In genomic region chr4:113117346-113117677, GRCh38 we compare ENCODE assay signal across 14 cellular contexts.
DNase-seq lines count a peak whose midpoint lies in the region; ATAC-seq and TF ChIP-seq lines count a peak whose summit lies in the region.
"Had no signal": no experiment of that assay in that cellular context is flagged by ENCODE, and none has a peak within 500 bp of the region (broad histone marks: within the 10 kb centered on the region; RNA-seq: fewer than 3 reads in every experiment).

No MANE protein-coding gene starts in this region.

- peak overlapping the region; percentile 45 for H3K4me3 ChIP-seq in BE2C (ENCODE audit: low read depth, low read length)
- peak overlapping the region; percentile 15 for H3K4me3 ChIP-seq in Loucy (ENCODE audit: low read length, poor library complexity, severe bottlenecking)
- H3K4me3 ChIP-seq in endocrine pancreas (ENCODE audit: control insufficient read depth, insufficient read depth, low read length), result peak overlapping the region; percentile 67
- H3K4me3 ChIP-seq: BLaER1 had no signal

- H3K9ac ChIP-seq in Loucy (ENCODE audit: low read depth, low read length, poor library complexity, severe bottlenecking) (no peak overlapping the region), endocrine pancreas (ENCODE audit: control insufficient read depth, insufficient read depth, low read length) (no peak overlapping the region)
- H3K9ac ChIP-seq: BLaER1 had no signal

- POLR2A ChIA-PET in activated CD8-positive, alpha-beta T cell treated with anti-CD3 and anti-CD28 coated beads, Interleukin-2, amount 10 ng/mL, durations not matched to agents 7 days and 5 days (lab: Charles Lee), result no interaction called here

- no peaks in the 10 kb centered on the region for H3K27me3 ChIP-seq in BE2C
- no peaks in the 10 kb centered on the region for H3K27me3 ChIP-seq in Loucy (ENCODE audit: insufficient read depth, low read length, poor library complexity, severe bottlenecking)
- H3K27me3 ChIP-seq in endocrine pancreas (ENCODE audit: control insufficient read depth, insufficient read depth, low read length), result no peaks in the 10 kb centered on the region
- H3K27me3 ChIP-seq: BLaER1 had no signal

- DNase-seq in BE2C (no peak), neural crest cell (ENCODE audit: low read depth, low spot score) (no peak), SIG-M5 (lab: John Stamatoyannopoulos, UW) (no peak), HK-2 (ENCODE audit: unreplicated experiment) (no peak), COLO668 (lab: John Stamatoyannopoulos, UW; ENCODE audit: unreplicated experiment) (no peak)
- DNase-seq in activated CD8-positive, alpha-beta T cell treated with anti-CD3 and anti-CD28 coated beads, Interleukin-2, amount 10 ng/mL, durations not matched to agents 7 days and 5 days, result no peak
- DNase-seq: CD8-positive, alpha-beta T cell; H7; Kasumi-1; NCI-H446 had no signal

- no peaks in the 10 kb centered on the region for H4K20me1 ChIP-seq in Loucy (ENCODE audit: insufficient read depth, low read length, poor library complexity, severe bottlenecking)
- H4K20me1 ChIP-seq: BLaER1 had no signal

- H3K27me3 Mint-ChIP-seq in neural crest cell (ENCODE audit: low read depth), result no peaks in the 10 kb centered on the region
- no peaks in the 10 kb centered on the region for H3K27me3 Mint-ChIP-seq in activated CD8-positive, alpha-beta T cell treated with anti-CD3 and anti-CD28 coated beads, Interleukin-2, amount 10 ng/mL, durations not matched to agents 7 days and 5 days (ENCODE audit: low read depth)
- H3K27me3 Mint-ChIP-seq: IgD-negative memory B cell had no signal

- CTCF ChIA-PET in activated CD8-positive, alpha-beta T cell treated with anti-CD3 and anti-CD28 coated beads, Interleukin-2, amount 10 ng/mL, durations not matched to agents 7 days and 5 days (lab: Charles Lee), result no interaction called here

- H3K27ac Mint-ChIP-seq in neural crest cell (ENCODE audit: unreplicated experiment), result no peak overlapping the region
- H3K27ac Mint-ChIP-seq in activated CD8-positive, alpha-beta T cell treated with anti-CD3 and anti-CD28 coated beads, Interleukin-2, amount 10 ng/mL, durations not matched to agents 7 days and 5 days, result no peak overlapping the region
- H3K27ac Mint-ChIP-seq: CD8-positive, alpha-beta T cell had no signal

- H3K9me2 ChIP-seq in Loucy (replicated peaks; ENCODE audit: low read depth, low read length), result no peaks in the 10 kb centered on the region

- H3K4me3 Mint-ChIP-seq in neural crest cell, result peak overlapping the region; percentile 52
- no peak overlapping the region for H3K4me3 Mint-ChIP-seq in activated CD8-positive, alpha-beta T cell treated with anti-CD3 and anti-CD28 coated beads, Interleukin-2, amount 10 ng/mL, durations not matched to agents 7 days and 5 days
- H3K4me3 Mint-ChIP-seq: CD8-positive, alpha-beta T cell; IgD-negative memory B cell had no signal

- no peaks in the 10 kb centered on the region for H3K9me3 Mint-ChIP-seq in neural crest cell
- no peaks in the 10 kb centered on the region for H3K9me3 Mint-ChIP-seq in activated CD8-positive, alpha-beta T cell treated with anti-CD3 and anti-CD28 coated beads, Interleukin-2, amount 10 ng/mL, durations not matched to agents 7 days and 5 days (ENCODE audit: insufficient read depth)
- H3K9me3 Mint-ChIP-seq: CD8-positive, alpha-beta T cell; IgD-negative memory B cell had no signal

- H3K36me3 ChIP-seq in BE2C (no peaks in the 10 kb centered on the region), Loucy (ENCODE audit: insufficient read depth, low read length) (no peaks in the 10 kb centered on the region), endocrine pancreas (ENCODE audit: control insufficient read depth, insufficient read depth, low read length) (no peaks in the 10 kb centered on the region)
- H3K36me3 ChIP-seq: BLaER1 had no signal

- H3K4me1 Mint-ChIP-seq in neural crest cell, result peaks cover 31% of the 10 kb centered on the region
- no peaks in the 10 kb centered on the region for H3K4me1 Mint-ChIP-seq in activated CD8-positive, alpha-beta T cell treated with anti-CD3 and anti-CD28 coated beads, Interleukin-2, amount 10 ng/mL, durations not matched to agents 7 days and 5 days (ENCODE audit: low read depth)
- H3K4me1 Mint-ChIP-seq: IgD-negative memory B cell had no signal

- H3K4me1 ChIP-seq in BE2C, result peaks cover 2% of the 10 kb centered on the region
- H3K4me1 ChIP-seq in Loucy (ENCODE audit: insufficient read depth, low read length, poor library complexity, severe bottlenecking), result peaks cover 7% of the 10 kb centered on the region
- peaks cover 5% of the 10 kb centered on the region for H3K4me1 ChIP-seq in endocrine pancreas (ENCODE audit: control insufficient read depth, insufficient read depth, low read length)
- H3K4me1 ChIP-seq: BLaER1 had no signal

- no peak for ATAC-seq in activated CD8-positive, alpha-beta T cell treated with anti-CD3 and anti-CD28 coated beads, Interleukin-2, amount 10 ng/mL, durations not matched to agents 7 days and 5 days
- ATAC-seq: CD8-positive, alpha-beta T cell had no signal

- TF ChIP-seq CTCF in BE2C (IDR thresholded peaks at IDR 0.05; ENCODE audit: low read depth, low read length) (no peak), Loucy (conservative IDR thresholded peaks at IDR 0.05; ENCODE audit: low read length) (no peak), neural crest cell (conservative IDR thresholded peaks at IDR 0.05) (no peak)

- H3K4me2 ChIP-seq in Loucy (ENCODE audit: low read depth, low read length, poor library complexity, severe bottlenecking), result peak overlapping the region; percentile 23
- H3K4me2 ChIP-seq: BLaER1 had no signal

- no peaks in the 10 kb centered on the region for H3K79me2 ChIP-seq in Loucy (ENCODE audit: insufficient read depth, low read length)

- no peaks in the 10 kb centered on the region for H3K36me3 Mint-ChIP-seq in neural crest cell (ENCODE audit: low read depth)
- no peaks in the 10 kb centered on the region for H3K36me3 Mint-ChIP-seq in activated CD8-positive, alpha-beta T cell treated with anti-CD3 and anti-CD28 coated beads, Interleukin-2, amount 10 ng/mL, durations not matched to agents 7 days and 5 days (ENCODE audit: low read depth)
- H3K36me3 Mint-ChIP-seq: CD8-positive, alpha-beta T cell had no signal

- H3F3A ChIP-seq in Loucy (ENCODE audit: low read depth), result no peaks in the 10 kb centered on the region

- H3K9me3 ChIP-seq in BE2C, result no peaks in the 10 kb centered on the region
- H3K9me3 ChIP-seq in Loucy (ENCODE audit: insufficient read depth, low read depth, low read length), result no peaks in the 10 kb centered on the region
- no peaks in the 10 kb centered on the region for H3K9me3 ChIP-seq in endocrine pancreas (ENCODE audit: control insufficient read depth, low read length)
- H3K9me3 ChIP-seq: BLaER1 had no signal

- 0 out of 2 replicates have a peak overlapping the region, but pooled peaks have one; percentile 1 for H2AFZ ChIP-seq in Loucy (ENCODE audit: low read length)

Comparison
In these comparisons a context has a peak if more than half of its experiments do, and no peak if none do; other contexts are left out.
1. H3K4me3 ChIP-seq: peak in every context shown above with its lines; median percentile 67 in endocrine pancreas; 45 in BE2C; 15 in Loucy.